In genomic region chr16:57093845-57094564, GRCh38 we compare ENCODE assay signal across 9 cellular contexts. TPM values are rescaled to one million over a fixed set of nuclear protein-coding genes. Genes with fewer than 3 reads are reported as not detected.
DNase-seq lines count a peak whose midpoint lies in the region; ATAC-seq and TF ChIP-seq lines count a peak whose summit lies in the region.
"Had no signal": no experiment of that assay in that cellular context is flagged by ENCODE, and none has a peak within 500 bp of the region (broad histone marks: within the 10 kb centered on the region; RNA-seq: fewer than 3 reads in every experiment).

No MANE protein-coding gene starts in this region.

- in situ Hi-C loops in IMR-90 (cut with MboI; ENCODE audit: low sequenced_read_pairs) = no loop called here

- peaks cover 8% of the 10 kb centered on the region for H4K20me1 ChIP-seq in IMR-90 (ENCODE audit: insufficient read depth, low read length)

- no peak overlapping the region for H3K14ac ChIP-seq in IMR-90 (replicated peaks; ENCODE audit: low read depth, low read length)

- no peaks in the 10 kb centered on the region for H3K9me3 Mint-ChIP-seq in nephron

- intact Hi-C loops in IMR-90 (cut with micrococcal nuclease) = loop anchor here (2.0 kb wide), 2 partner anchors 75 to 205 kb away; no protein-coding TSS in a partner anchor

- peaks cover 4% of the 10 kb centered on the region; the same call in 1 of the 2 replicates for H3K4me1 ChIP-seq in IMR-90 (ENCODE audit: control insufficient read depth, insufficient read depth, low read length)

- H4K8ac ChIP-seq in IMR-90 (ENCODE audit: low read depth in 2 of 2, low read length in 2 of 2) = no peak overlapping the region

- H3K4me2 ChIP-seq in IMR-90 (ENCODE audit: low read depth, low read length) = no peak overlapping the region; the same call in 1 of the 2 replicates

- H2BK5ac ChIP-seq in IMR-90 (ENCODE audit: low read depth, low read length, poor library complexity, severe bottlenecking) = no peak overlapping the region

- TF ChIP-seq CTCF in AG10803 (conservative IDR thresholded peaks at IDR 0.05; ENCODE audit: low read length) (no peak), IMR-90 (conservative IDR thresholded peaks at IDR 0.05; ENCODE audit: low read depth, low read length) (no peak), coronary artery (IDR thresholded peaks at IDR 0.05) (no peak), nephron (IDR thresholded peaks at IDR 0.05; ENCODE audit: unreplicated experiment in 3 of 3) (no peak)

- H3K4me3 ChIP-seq in AG10803 (ENCODE audit: low read length) (peak overlapping the region; percentile 66), IMR-90 (ENCODE audit: insufficient read depth, low read depth, low read length) (no peak overlapping the region), coronary artery (peak overlapping the region; percentile 94)

- H2BK20ac ChIP-seq in IMR-90 (ENCODE audit: low read depth, low read length) = no peak overlapping the region

- no peaks in the 10 kb centered on the region for H3K36me3 ChIP-seq in IMR-90 (ENCODE audit: control insufficient read depth, insufficient read depth, low read length)

- peak overlapping the region; percentile 86 to 87 (median 86) for H3K4me3 Mint-ChIP-seq in nephron

- peaks cover 14 to 31% of the 10 kb centered on the region in 2 experiments; a peak in 3 of 4 replicates for H3K79me1 ChIP-seq in IMR-90 (ENCODE audit: low read depth in 1 of 2, low read length in 2 of 2)

- H2BK15ac ChIP-seq in IMR-90 (ENCODE audit: low read depth, low read length) = no peak overlapping the region

- H3K9me1 ChIP-seq in IMR-90 (ENCODE audit: insufficient read depth, low read length) = peaks cover 5% of the 10 kb centered on the region; the same call in 1 of the 2 replicates

- CTCF ChIA-PET in IMR-90 (lab: Yijun Ruan, JAX) = interaction anchor here (0.6 to 1.3 kb wide), 2 partner anchors 13 to 103 kb away, joined by 3 read pairs; no protein-coding TSS in a partner anchor

- H4K5ac ChIP-seq in IMR-90 (ENCODE audit: low read depth, low read length) = no peak overlapping the region

- H3K18ac ChIP-seq in IMR-90 (ENCODE audit: low read depth, low read length) = no peak overlapping the region

- peak overlapping the region; percentile 5 for H2AK9ac ChIP-seq in IMR-90 (replicated peaks; ENCODE audit: low read depth, low read length, poor library complexity)

- no peak overlapping the region for H3K27ac Mint-ChIP-seq in nephron

- H3K9ac ChIP-seq in IMR-90 (ENCODE audit: low read depth, low read length) = no peak overlapping the region

- BruUV-seq in IMR-90 (replicated peaks; lab: Mats Ljungman, UMichigan) = no TSS peak

- POLR2A ChIA-PET in IMR-90 (lab: Charles Lee; ENCODE audit: unreplicated experiment) = no interaction called here

- no peak overlapping the region for H3K27ac ChIP-seq in IMR-90 (ENCODE audit: insufficient read depth, low read length)
- peak overlapping the region in 1 of 2 donors; percentile 14 for H3K27ac ChIP-seq in coronary artery

- 84% methylated on average over 5 of the region's 16 CpGs; no CpG with 5 or more reads in 1 of the 2 experiments for WGBS in IMR-90 (ENCODE audit: extremely low coverage in 2 of 2, insufficient read length in 1 of 2), 2 experiments

- H3K9me3 ChIP-seq in IMR-90 (ENCODE audit: control insufficient read depth, insufficient read depth, low read length) = no peaks in the 10 kb centered on the region

- peaks cover 44% of the 10 kb centered on the region for H3K27me3 Mint-ChIP-seq in nephron (ENCODE audit: low read depth)

- ATAC-seq in IMR-90 (ENCODE audit: low read depth) = no peak

- H3K4me1 Mint-ChIP-seq in nephron = peaks cover 13% of the 10 kb centered on the region

- no peak overlapping the region for H2AFZ ChIP-seq in IMR-90 (replicated peaks; ENCODE audit: low read length, poor library complexity)

- H3K56ac ChIP-seq in IMR-90 (ENCODE audit: extremely low read depth, insufficient read depth, low read length) = no peak overlapping the region

- no peak overlapping the region for H3K23ac ChIP-seq in IMR-90 (ENCODE audit: low read depth, low read length)

- no peak overlapping the region for H4K91ac ChIP-seq in IMR-90 (ENCODE audit: insufficient read depth, low read depth, low read length)

- no peak overlapping the region for H3K4ac ChIP-seq in IMR-90 (ENCODE audit: low read depth, low read length)

- peaks cover 2% of the 10 kb centered on the region; the same call in 1 of the 2 replicates for H3K27me3 ChIP-seq in IMR-90 (ENCODE audit: control insufficient read depth, insufficient read depth, low read length)

- TF ChIP-seq POLR2A in IMR-90 (IDR thresholded peaks at IDR 0.05; ENCODE audit: low read depth, low read length) = no peak

- no peak for DNase-seq in AG10803 (ENCODE audit: low read depth)
- no peak for DNase-seq in IMR-90
- DNase-seq in coronary artery (ENCODE audit: low spot score) = no peak
- no peak for DNase-seq in NCI-H1417 (lab: John Stamatoyannopoulos, UW)
- DNase-seq in NCI-H82 (lab: John Stamatoyannopoulos, UW) = no peak
- no peak for DNase-seq in activated gamma-delta T cell treated with Interleukin-2 at 50 U/mL for 16 hours
- DNase-seq in activated effector memory CD4-positive, alpha-beta T cell treated with Interleukin-2 at 50 U/mL for 16 hours = no peak
- DNase-seq: NCI-H1436 treated with DMSO at 0.1 percent for 48 hours had no signal

- dilution Hi-C loops in IMR-90 (cut with HindIII; ENCODE audit: low sequenced_read_pairs, unreplicated experiment) = no loop called here

- no peak for TF ChIP-seq RAD21 in IMR-90 (IDR thresholded peaks at IDR 0.05; ENCODE audit: low read length)

- no peak overlapping the region for H2AK5ac ChIP-seq in IMR-90 (ENCODE audit: low read depth, low read length)

- no peak overlapping the region for H2BK120ac ChIP-seq in IMR-90 (ENCODE audit: low read depth, low read length)

- H3K36me3 Mint-ChIP-seq in nephron (ENCODE audit: low read depth) = no peaks in the 10 kb centered on the region

TF ChIP-seq in IMR-90, 13 proteins besides CTCF, POLR2A, EP300 and RAD21:
- no peak for TF ChIP-seq USF2 (IDR thresholded peaks at IDR 0.05; ENCODE audit: low read depth, low read length)
- no peak for TF ChIP-seq MAFK (IDR thresholded peaks at IDR 0.05; ENCODE audit: low read depth, low read length)
- no peak for TF ChIP-seq FOS (IDR thresholded peaks at IDR 0.05; ENCODE audit: low read depth, low read length)
- no peak for TF ChIP-seq MXI1 (IDR thresholded peaks at IDR 0.05; ENCODE audit: borderline replicate concordance, low read depth, low read length)
- TF ChIP-seq RCOR1 (IDR thresholded peaks at IDR 0.05; ENCODE audit: insufficient replicate concordance, low read length) = no peak
- TF ChIP-seq BHLHE40 (IDR thresholded peaks at IDR 0.05; ENCODE audit: low read depth, low read length) = no peak
- TF ChIP-seq ELK1 (IDR thresholded peaks at IDR 0.05; ENCODE audit: borderline replicate concordance, low read depth, low read length) = no peak
- no peak for TF ChIP-seq CHD1 (IDR thresholded peaks at IDR 0.05; ENCODE audit: low read depth, low read length)
- no peak for TF ChIP-seq MAZ (IDR thresholded peaks at IDR 0.05; ENCODE audit: borderline replicate concordance, low read depth, low read length)

RNA-seq across cellular contexts. Expression of gene CPNE2, which starts 1.6 kb away (rescaled TPM):
- 9.2 and 15.4 TPM in 2 replicates for total RNA-seq in IMR-90 (2012; rRNA removed)
- 48.0 and 50.3 TPM in 2 replicates for polyA plus RNA-seq in IMR-90 (2012; rRNA removed)
- polyA plus RNA-seq in IMR-90 (2012; cell fraction: cytosol; rRNA removed) = 23.4 and 53.6 TPM in 2 replicates
- polyA plus RNA-seq in IMR-90 (2012; cell fraction: nucleus; rRNA removed; ENCODE audit: low replicate concordance) = 22.4 and 40.8 TPM in 2 replicates
